In genomic region chr17:38798614-38799500, GRCh38 we compare ENCODE assay signal across 1 cellular context.
TF ChIP-seq lines count a peak whose summit lies in the region.

No MANE protein-coding gene starts in this region.

TF ChIP-seq in HEK293, 187 proteins besides CTCF, POLR2A, EP300 and RAD21 (continued from another document and continues in another):
- TF ChIP-seq ZNF398 (tag by site-specific recombination; IDR thresholded peaks at IDR 0.05), result peak; percentile 48; the same call in 1 of the 2 replicates
- TF ChIP-seq HIC1 (tag by site-specific recombination; IDR thresholded peaks at IDR 0.05), result peak; percentile 46; the same call in 1 of the 2 replicates
- no peak for TF ChIP-seq MZF1 (tag by site-specific recombination; IDR thresholded peaks at IDR 0.05; ENCODE audit: borderline replicate concordance)
- no peak for TF ChIP-seq ZNF404 (tag by site-specific recombination; IDR thresholded peaks at IDR 0.05)
- TF ChIP-seq ZXDB (tag by site-specific recombination; IDR thresholded peaks at IDR 0.05), result peak; percentile 44; the same call in 1 of the 2 replicates
- peak; percentile 81 for TF ChIP-seq ZBTB17 (tag by site-specific recombination; IDR thresholded peaks at IDR 0.05)
- peak; percentile 87 for TF ChIP-seq KLF9 (tag by site-specific recombination; IDR thresholded peaks at IDR 0.05; ENCODE audit: low read depth)
- TF ChIP-seq ZNF280D (tag by site-specific recombination; IDR thresholded peaks at IDR 0.05), result no peak
- no peak for TF ChIP-seq BCL11A (tag by site-specific recombination; IDR thresholded peaks at IDR 0.05; ENCODE audit: low read depth)
- TF ChIP-seq KLF1 (tag by site-specific recombination; IDR thresholded peaks at IDR 0.05), result peak; percentile 86
- TF ChIP-seq ZNF23 (tag by site-specific recombination; IDR thresholded peaks at IDR 0.05; ENCODE audit: borderline replicate concordance), result no peak
- peak; percentile 95 for TF ChIP-seq ZNF341 (tag by site-specific recombination; IDR thresholded peaks at IDR 0.05; ENCODE audit: low read depth)
- no peak for TF ChIP-seq ZNF530 (tag by site-specific recombination; IDR thresholded peaks at IDR 0.05; ENCODE audit: low read depth)
- TF ChIP-seq ZNF114 (tag by site-specific recombination; IDR thresholded peaks at IDR 0.05), result no peak
- 0 out of 2 replicates have a peak, but pooled peaks have one; percentile 18 for TF ChIP-seq ZNF792 (tag by site-specific recombination; IDR thresholded peaks at IDR 0.05)
- 0 out of 2 replicates have a peak, but pooled peaks have one; percentile 68 for TF ChIP-seq PATZ1 (tag by site-specific recombination; IDR thresholded peaks at IDR 0.05)
- TF ChIP-seq WT1 (tag by site-specific recombination; IDR thresholded peaks at IDR 0.05), result no peak
- no peak for TF ChIP-seq ZNF571 (tag by site-specific recombination; IDR thresholded peaks at IDR 0.05)
- TF ChIP-seq KLF8 (tag by site-specific recombination; IDR thresholded peaks at IDR 0.05), result peak; percentile 87; the same call in 1 of the 2 replicates
- TF ChIP-seq SALL2 (tag by site-specific recombination; IDR thresholded peaks at IDR 0.05; ENCODE audit: borderline replicate concordance), result no peak
- TF ChIP-seq ZNF776 (tag by site-specific recombination; IDR thresholded peaks at IDR 0.05; ENCODE audit: borderline replicate concordance), result no peak
- TF ChIP-seq ZNF518A (tag by site-specific recombination; conservative IDR thresholded peaks at IDR 0.05; ENCODE audit: low read depth), result no peak
- TF ChIP-seq TRIM28 (IDR thresholded peaks at IDR 0.05; ENCODE audit: borderline replicate concordance, low read length), result no peak
- no peak for TF ChIP-seq HOXA7 (CRISPR knock-in tag; IDR thresholded peaks at IDR 0.05; ENCODE audit: borderline replicate concordance)
- peak; percentile 85 for TF ChIP-seq PRDM10 (tag by site-specific recombination; IDR thresholded peaks at IDR 0.05)
- TF ChIP-seq TSHZ1 (tag by site-specific recombination; IDR thresholded peaks at IDR 0.05; ENCODE audit: borderline replicate concordance), result no peak
- peak; percentile 91 for TF ChIP-seq ZFHX2 (tag by site-specific recombination; conservative IDR thresholded peaks at IDR 0.05)
- no peak for TF ChIP-seq ZNF416 (tag by site-specific recombination; IDR thresholded peaks at IDR 0.05)
